In genomic region chr6:45522486-45522885, GRCh38 we compare ENCODE assay signal across 20 cellular contexts.
"Had no signal": no experiment of that assay in that cellular context is flagged by ENCODE, and none has a peak within 500 bp of the region (broad histone marks: within the 10 kb centered on the region; RNA-seq: fewer than 3 reads in every experiment).

No MANE protein-coding gene starts in this region.

- H3K36me3 ChIP-seq: left ventricle myocardium inferior, upper lobe of left lung had no signal

- H3K27me3 ChIP-seq: foreskin keratinocyte, upper lobe of left lung had no signal

- H3K36me3 Mint-ChIP-seq: brain had no signal

- DNase-seq: activated CD4-positive, alpha-beta memory T cell treated with anti-CD3 and anti-CD28 coated beads for 36 hours; activated CD4-positive, alpha-beta T cell treated with anti-CD3 and anti-CD28 coated beads for 48 hours; activated gamma-delta T cell; aorta; effector CD4-positive, alpha-beta T cell; erythroblast; foreskin keratinocyte; left ventricle myocardium inferior; mammary epithelial cell; nephron progenitor cell; occipital lobe; small intestine; stimulated activated CD4-positive, alpha-beta T cell treated with anti-CD3 and anti-CD28 coated beads, Interleukin-15, amount 100 ng/mL, for 24 hours; stimulated activated naive CD4-positive, alpha-beta T cell; T-helper 1 cell; upper lobe of left lung had no signal

- H3K9me3 ChIP-seq: left ventricle myocardium inferior, upper lobe of left lung had no signal

- H3K9me3 Mint-ChIP-seq: activated CD4-positive, alpha-beta memory T cell treated with anti-CD3 and anti-CD28 coated beads for 36 hours; activated naive CD4-positive, alpha-beta T cell treated with anti-CD3 and anti-CD28 coated beads, Interleukin-2, amount 50 U/mL, for 24 hours; brain; dendritic cell treated with granulocyte-macrophage colony-stimulating factor and Interleukin-4, amounts not matched to agents 40 ng/mL and 50 ng/mL, for 4 days had no signal

- H3K4me1 ChIP-seq: foreskin keratinocyte, left ventricle myocardium inferior, upper lobe of left lung had no signal

- H3K4me1 Mint-ChIP-seq: nephron progenitor cell had no signal

- H3K4me3 Mint-ChIP-seq: activated CD4-positive, alpha-beta memory T cell treated with anti-CD3 and anti-CD28 coated beads for 36 hours; activated naive CD4-positive, alpha-beta T cell treated with anti-CD3 and anti-CD28 coated beads, Interleukin-2, amount 50 U/mL, for 24 hours; brain; dendritic cell treated with granulocyte-macrophage colony-stimulating factor and Interleukin-4, amounts not matched to agents 40 ng/mL and 50 ng/mL, for 4 days; nephron progenitor cell had no signal

- H3K27me3 Mint-ChIP-seq: activated CD4-positive, alpha-beta memory T cell treated with anti-CD3 and anti-CD28 coated beads for 36 hours; activated naive CD4-positive, alpha-beta T cell treated with anti-CD3 and anti-CD28 coated beads, Interleukin-2, amount 50 U/mL, for 24 hours; brain; dendritic cell treated with granulocyte-macrophage colony-stimulating factor and Interleukin-4, amounts not matched to agents 40 ng/mL and 50 ng/mL, for 4 days had no signal

- H3K27ac Mint-ChIP-seq: activated CD4-positive, alpha-beta memory T cell treated with anti-CD3 and anti-CD28 coated beads for 36 hours; activated naive CD4-positive, alpha-beta T cell treated with anti-CD3 and anti-CD28 coated beads, Interleukin-2, amount 50 U/mL, for 24 hours; brain; dendritic cell treated with granulocyte-macrophage colony-stimulating factor and Interleukin-4, amounts not matched to agents 40 ng/mL and 50 ng/mL, for 4 days; nephron progenitor cell had no signal

- ATAC-seq: foreskin keratinocyte, sciatic nerve had no signal

- H3K27ac ChIP-seq: foreskin keratinocyte, left ventricle myocardium inferior, upper lobe of left lung had no signal

- H3K4me3 ChIP-seq: left ventricle myocardium inferior, upper lobe of left lung had no signal
